Comparison of ENCODE assay signal across 12 cellular contexts in the genomic region with DNA sequence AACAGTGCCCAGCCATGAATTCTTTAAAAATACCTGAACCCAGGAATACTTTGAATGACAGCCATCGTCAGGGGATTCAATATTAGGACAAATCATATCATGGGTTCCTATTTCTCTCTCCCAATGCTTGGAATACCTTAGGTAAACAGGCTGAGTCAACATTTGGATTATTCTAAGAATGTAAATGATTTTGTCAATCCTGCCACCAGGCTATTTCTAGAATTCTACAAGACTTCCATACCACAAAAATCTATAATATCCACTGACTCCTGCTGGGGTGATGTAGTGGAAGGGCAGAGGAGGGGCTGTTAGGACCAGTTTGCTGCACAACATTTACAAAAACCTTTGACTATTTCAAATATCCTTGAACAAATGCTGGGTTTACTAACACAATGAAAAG.
DNase-seq lines count a peak whose midpoint lies in the region; ATAC-seq and TF ChIP-seq lines count a peak whose summit lies in the region.
"Had no signal": no experiment of that assay in that cellular context is flagged by ENCODE, and none has a peak within 500 bp of the region (broad histone marks: within the 10 kb centered on the region; RNA-seq: fewer than 3 reads in every experiment).

No MANE protein-coding gene starts in this region.

- peaks cover 12 to 18% of the 10 kb centered on the region in 2 donors for H3K27me3 Mint-ChIP-seq in T-cell
- H3K27me3 Mint-ChIP-seq: naive B cell had no signal

- DNase-seq in A172 (ENCODE audit: low spot score) (peak; percentile 55), fibroblast of peridontal ligament (ENCODE audit: extremely low read depth) (peak; percentile 73), renal cortical epithelial cell (ENCODE audit: low read depth) (peak; percentile 70), NCI-H2227 treated with DMSO at 0.1 percent for 48 hours (lab: John Stamatoyannopoulos, UW) (no peak), DMS 273 (lab: John Stamatoyannopoulos, UW; ENCODE audit: unreplicated experiment) (no peak), T-cell (no peak)
- DNase-seq: activated CD8-positive, alpha-beta T cell treated with anti-CD3 and anti-CD28 coated beads for 36 hours; activated gamma-delta T cell; naive B cell had no signal

- POLR2A ChIA-PET in T-cell (lab: Charles Lee): no interaction called here

- H3K9me3 Mint-ChIP-seq in T-cell: peaks cover 0 to 7% (median 0%) of the 10 kb centered on the region in 3 donors
- H3K9me3 Mint-ChIP-seq: activated CD8-positive, alpha-beta T cell treated with anti-CD3 and anti-CD28 coated beads for 36 hours; central memory CD8-positive, alpha-beta T cell had no signal

- TF ChIP-seq RAD21 in Ishikawa (IDR thresholded peaks at IDR 0.05; ENCODE audit: low read depth): no peak

- no peak overlapping the region for H3K4me3 Mint-ChIP-seq in T-cell
- H3K4me3 Mint-ChIP-seq: activated CD8-positive, alpha-beta T cell treated with anti-CD3 and anti-CD28 coated beads for 36 hours; central memory CD8-positive, alpha-beta T cell; naive B cell had no signal

- ATAC-seq in T-cell (replicated peaks in 1 of 4): no peak
- ATAC-seq in HG02623 (IDR thresholded peaks at IDR 0.05; ENCODE audit: unreplicated experiment): no peak
- ATAC-seq: activated CD8-positive, alpha-beta T cell treated with anti-CD3 and anti-CD28 coated beads for 36 hours had no signal

- no peak for TF ChIP-seq EP300 in Ishikawa (IDR thresholded peaks at IDR 0.05; ENCODE audit: borderline replicate concordance)

- no peaks in the 10 kb centered on the region for H3K36me3 Mint-ChIP-seq in T-cell

- H3K4me1 Mint-ChIP-seq in T-cell: no peaks in the 10 kb centered on the region
- H3K4me1 Mint-ChIP-seq: central memory CD8-positive, alpha-beta T cell; naive B cell had no signal

- H3K27ac Mint-ChIP-seq in T-cell: no peak overlapping the region
- H3K27ac Mint-ChIP-seq: activated CD8-positive, alpha-beta T cell treated with anti-CD3 and anti-CD28 coated beads for 36 hours had no signal

- CTCF ChIA-PET in T-cell (lab: Charles Lee): no interaction called here

TF ChIP-seq in Ishikawa, 13 proteins besides CTCF, POLR2A, EP300 and RAD21:
- 0 out of 2 replicates have a peak, but pooled peaks have one; percentile 16 for TF ChIP-seq TEAD4 (IDR thresholded peaks at IDR 0.05)
- TF ChIP-seq, protein P1, sequence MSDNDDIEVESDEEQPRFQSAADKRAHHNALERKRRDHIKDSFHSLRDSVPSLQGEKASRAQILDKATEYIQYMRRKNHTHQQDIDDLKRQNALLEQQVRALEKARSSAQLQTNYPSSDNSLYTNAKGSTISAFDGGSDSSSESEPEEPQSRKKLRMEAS (IDR thresholded peaks at IDR 0.05): no peak

Comparison
In these comparisons a context has a peak if more than half of its experiments do, and no peak if none do; other contexts are left out.
1. DNase-seq: peak in A172 (single experiment), fibroblast of peridontal ligament (single experiment) and renal cortical epithelial cell (single experiment); none in NCI-H2227 treated with DMSO at 0.1 percent for 48 hours (single experiment), DMS 273 (single experiment) and T-cell (0 of 34).